Comparison of ENCODE assay signal across 8 cellular contexts in the genomic region with DNA sequence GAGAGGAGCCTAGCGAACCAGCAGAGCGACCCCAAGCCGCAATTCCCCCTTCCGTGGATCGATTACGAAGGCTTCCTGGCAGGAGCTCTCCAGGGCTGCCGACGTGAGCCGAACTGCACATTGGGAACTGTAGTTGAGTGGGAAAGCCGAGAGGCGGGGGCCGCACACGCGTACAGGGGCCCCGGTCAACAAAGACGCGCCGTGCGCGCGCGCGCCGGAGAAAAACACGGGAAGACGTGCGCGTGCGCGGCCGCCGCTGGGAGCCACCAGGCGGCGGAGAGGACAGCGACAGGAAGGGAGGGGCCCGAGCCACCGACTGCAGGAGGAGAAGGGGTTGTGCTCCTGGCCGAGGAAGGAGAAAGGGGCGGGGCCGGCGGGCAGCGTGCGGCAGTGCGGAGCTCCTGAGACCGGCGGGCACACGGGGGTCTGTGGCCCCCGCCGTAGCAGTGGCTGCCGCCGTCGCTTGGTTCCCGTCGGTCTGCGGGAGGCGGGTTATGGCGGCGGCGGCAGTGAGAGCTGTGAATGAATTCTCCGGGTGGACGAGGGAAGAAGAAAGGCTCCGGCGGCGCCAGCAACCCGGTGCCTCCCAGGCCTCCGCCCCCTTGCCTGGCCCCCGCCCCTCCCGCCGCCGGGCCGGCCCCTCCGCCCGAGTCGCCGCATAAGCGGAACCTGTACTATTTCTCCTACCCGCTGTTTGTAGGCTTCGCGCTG. TPM values are rescaled to one million over a fixed set of nuclear protein-coding genes. Genes with fewer than 3 reads are reported as not detected.
DNase-seq lines count a peak whose midpoint lies in the region; ATAC-seq lines count a peak whose summit lies in the region.

TSS of gene SPAST (plus strand) at position 247 of the 711 bp plus-strand sequence. CDS start at position 523, 276 bp downstream.

- ATAC-seq in CD4-positive, CD25-positive, alpha-beta regulatory T cell (ENCODE audit: low read depth in 2 of 2) = peak; percentile 90 to 91
- ATAC-seq in GM19395 (IDR thresholded peaks at IDR 0.05; ENCODE audit: unreplicated experiment) (peak; percentile 96), HG03565 (IDR thresholded peaks at IDR 0.05; ENCODE audit: unreplicated experiment) (peak; percentile 91), left lobe of liver (peak; percentile 93)

- no peaks in the 10 kb centered on the region for H3K9me3 ChIP-seq in CD4-positive, CD25-positive, alpha-beta regulatory T cell (ENCODE audit: control insufficient read depth in 2 of 2, low read length in 2 of 2)

- H3K9me3 Mint-ChIP-seq in CD4-positive, CD25-positive, alpha-beta regulatory T cell = peaks cover 0 to 2% (median 0%) of the 10 kb centered on the region in 7 donors
- H3K9me3 Mint-ChIP-seq in dendritic cell treated with granulocyte-macrophage colony-stimulating factor and Interleukin-4, amounts not matched to agents 40 ng/mL and 50 ng/mL, for 4 days = no peaks in the 10 kb centered on the region

- peaks cover 0 to 49% (median 25%) of the 10 kb centered on the region in 4 donors for H3K4me1 Mint-ChIP-seq in CD4-positive, CD25-positive, alpha-beta regulatory T cell
- peaks cover 31% of the 10 kb centered on the region for H3K4me1 Mint-ChIP-seq in dendritic cell treated with granulocyte-macrophage colony-stimulating factor and Interleukin-4, amounts not matched to agents 40 ng/mL and 50 ng/mL, for 4 days (ENCODE audit: low read depth)

- no peaks in the 10 kb centered on the region for H3K36me3 ChIP-seq in CD4-positive, CD25-positive, alpha-beta regulatory T cell (ENCODE audit: control insufficient read depth, insufficient read depth, low read length)

- H3K27me3 Mint-ChIP-seq in CD4-positive, CD25-positive, alpha-beta regulatory T cell = peaks cover 4% of the 10 kb centered on the region
- H3K27me3 Mint-ChIP-seq in dendritic cell treated with granulocyte-macrophage colony-stimulating factor and Interleukin-4, amounts not matched to agents 40 ng/mL and 50 ng/mL, for 4 days = no peaks in the 10 kb centered on the region

- DNase-seq in CD4-positive, CD25-positive, alpha-beta regulatory T cell = peak; percentile 95 to 98 (median 95)
- peak; percentile 85 for DNase-seq in NCI-H748 treated with DMSO at 0.1 percent for 48 hours (lab: John Stamatoyannopoulos, UW)
- DNase-seq in activated CD4-positive, alpha-beta T cell treated with anti-CD3 and anti-CD28 coated beads, Interleukin-2, amount 50 U/mL, for 24 hours (ENCODE audit: low read depth in 1 of 2, low spot score in 1 of 2) = peak; percentile 90 to 94
- peak; percentile 98 for DNase-seq in left lobe of liver (ENCODE audit: low spot score)
- DNase-seq in stimulated activated CD4-positive, alpha-beta T cell treated with anti-CD3 and anti-CD28 coated beads, Interleukin-2, amount 100 ng/mL, for 4 hours (ENCODE audit: low read depth) = peak; percentile 96

- peak within 1 kb of the TSS; percentile 95 to 99 (median 98) for H3K4me3 Mint-ChIP-seq in CD4-positive, CD25-positive, alpha-beta regulatory T cell
- H3K4me3 Mint-ChIP-seq in dendritic cell treated with granulocyte-macrophage colony-stimulating factor and Interleukin-4, amounts not matched to agents 40 ng/mL and 50 ng/mL, for 4 days = peak within 1 kb of the TSS; percentile 86

- no peaks in the 10 kb centered on the region for H3K36me3 Mint-ChIP-seq in CD4-positive, CD25-positive, alpha-beta regulatory T cell
- H3K36me3 Mint-ChIP-seq in dendritic cell treated with granulocyte-macrophage colony-stimulating factor and Interleukin-4, amounts not matched to agents 40 ng/mL and 50 ng/mL, for 4 days (ENCODE audit: low read depth) = peaks cover 42% of the 10 kb centered on the region

- peak within 1 kb of the TSS; percentile 93 to 97 (median 97) for H3K27ac Mint-ChIP-seq in CD4-positive, CD25-positive, alpha-beta regulatory T cell
- H3K27ac Mint-ChIP-seq in dendritic cell treated with granulocyte-macrophage colony-stimulating factor and Interleukin-4, amounts not matched to agents 40 ng/mL and 50 ng/mL, for 4 days = peak within 1 kb of the TSS; percentile 88

- no peaks in the 10 kb centered on the region for H3K27me3 ChIP-seq in CD4-positive, CD25-positive, alpha-beta regulatory T cell (ENCODE audit: control insufficient read depth, insufficient read depth, low read length)

- peak within 1 kb of the TSS; percentile 86 for H3K27ac ChIP-seq in CD4-positive, CD25-positive, alpha-beta regulatory T cell (ENCODE audit: insufficient read depth, low read length, poor library complexity, severe bottlenecking)

- intact Hi-C loops in dendritic cell treated with granulocyte-macrophage colony-stimulating factor and Interleukin-4, amounts not matched to agents 40 ng/mL and 50 ng/mL, for 4 days (cut with micrococcal nuclease) = loop anchor here (2.0 to 10.0 kb wide), 4 partner anchors 25 to 294 kb away; partner anchors contain the start of genes BIRC6, DPY30 and MEMO1

- peak within 1 kb of the TSS; percentile 98 for H3K4me3 ChIP-seq in CD4-positive, CD25-positive, alpha-beta regulatory T cell (ENCODE audit: low read depth, low read length)

- peaks cover 28% of the 10 kb centered on the region for H3K4me1 ChIP-seq in CD4-positive, CD25-positive, alpha-beta regulatory T cell (ENCODE audit: control insufficient read depth, insufficient read depth, low read length, poor library complexity, severe bottlenecking)

RNA-seq across cellular contexts. Expression of gene SPAST, which starts in this region (rescaled TPM):
- total RNA-seq in CD4-positive, CD25-positive, alpha-beta regulatory T cell = 20.2 TPM
- 10 to 100 TPM; 14.2 to 18.6 (median 15.8) TPM for polyA plus RNA-seq in CD4-positive, CD25-positive, alpha-beta regulatory T cell
- 9.4 TPM for total RNA-seq in left lobe of liver

Comparison
In these comparisons a context has a peak if more than half of its experiments do, and no peak if none do; other contexts are left out.
1. Peak in every context shown above with its lines: DNase-seq, ATAC-seq, H3K4me3 ChIP-seq and H3K27ac ChIP-seq.